10 cellular contexts compared by ENCODE assay signal in genomic region chr15:31254431-31255175, GRCh38.
DNase-seq lines count a peak whose midpoint lies in the region; ATAC-seq, FAIRE-seq and TF ChIP-seq lines count a peak whose summit lies in the region.
"Had no signal": no experiment of that assay in that cellular context is flagged by ENCODE, and none has a peak within 500 bp of the region (broad histone marks: within the 10 kb centered on the region; RNA-seq: fewer than 3 reads in every experiment).

No MANE protein-coding gene starts in this region.

- no peak overlapping the region for H3K27ac ChIP-seq in H1 (ENCODE audit: low read depth, low read length)

- H3K9ac ChIP-seq in H1 (replicated peaks in 1 of 4; ENCODE audit: extremely low read depth in 1 of 4, low read depth in 3 of 4, low read length in 3 of 4), result no peak overlapping the region

- no peaks in the 10 kb centered on the region for H3K9me3 ChIP-seq in H1 (ENCODE audit: insufficient read depth in 2 of 2, low read depth in 1 of 2, low read length in 1 of 2)

- H3K36me3 ChIP-seq in H1 (ENCODE audit: control insufficient read depth in 2 of 4, insufficient read depth in 4 of 4, low read length in 3 of 4), result no peaks in the 10 kb centered on the region

- POLR2A ChIA-PET in H1 (lab: Charles Lee; ENCODE audit: partially characterized antibody), result no interaction called here

- H3K14ac ChIP-seq in H1 (ENCODE audit: insufficient read length), result no peak overlapping the region

- H3K4me1 Mint-ChIP-seq in osteocyte (ENCODE audit: unreplicated experiment), result peaks cover 30% of the 10 kb centered on the region
- H3K4me1 Mint-ChIP-seq: neural crest cell had no signal

- H4K8ac ChIP-seq in H1 (ENCODE audit: extremely low read depth, insufficient read depth, low read length), result 0 out of 2 replicates have a peak overlapping the region, but pooled peaks have one; percentile 60

- no peak overlapping the region for H2BK15ac ChIP-seq in H1 (ENCODE audit: low read length)

- no peak for TF ChIP-seq RAD21 in H1 (IDR thresholded peaks at IDR 0.05 in 1 of 2, conservative IDR thresholded peaks at IDR 0.05 in 1 of 2; ENCODE audit: low read depth in 2 of 2, low read length in 2 of 2)

- peak overlapping the region; percentile 93 for H3K27ac Mint-ChIP-seq in osteocyte (ENCODE audit: unreplicated experiment)

- no peak overlapping the region for H2AK5ac ChIP-seq in H1 (ENCODE audit: low read depth, low read length)

- H3K56ac ChIP-seq in H1 (replicated peaks; ENCODE audit: insufficient read length, low read depth, low read length), result no peak overlapping the region

- no peak for TF ChIP-seq POLR2A in H1 (IDR thresholded peaks at IDR 0.05; ENCODE audit: control extremely low read depth in 1 of 2, low read depth in 2 of 2, low read length in 2 of 2)

- TF ChIP-seq CTCF in H1 (IDR thresholded peaks at IDR 0.05; ENCODE audit: control extremely low read depth in 1 of 3, insufficient read depth in 1 of 3, low read depth in 1 of 3, low read length in 3 of 3) (no peak), osteocyte (IDR thresholded peaks at IDR 0.05) (peak; percentile 27)

- no peak overlapping the region for H2BK5ac ChIP-seq in H1 (ENCODE audit: low read depth, low read length)

- H3K4ac ChIP-seq in H1 (replicated peaks; ENCODE audit: insufficient read length, low read depth, low read length), result no peak overlapping the region

- no peaks in the 10 kb centered on the region for H3K4me1 ChIP-seq in H1 (replicated peaks in 1 of 4; ENCODE audit: control insufficient read depth in 3 of 4, insufficient read depth in 4 of 4, low read length in 3 of 4)

- FAIRE-seq in H1 (lab: Jason Lieb, UNC), result no peak

- H3K9me3 Mint-ChIP-seq in osteocyte (ENCODE audit: unreplicated experiment), result peaks cover 10% of the 10 kb centered on the region
- H3K9me3 Mint-ChIP-seq: neural crest cell had no signal

- no peak overlapping the region for H3K18ac ChIP-seq in H1 (ENCODE audit: extremely low read depth, low read length)

- H2BK120ac ChIP-seq in H1 (replicated peaks; ENCODE audit: low read depth, low read length), result no peak overlapping the region

- no peak for ATAC-seq in GM21515 (IDR thresholded peaks at IDR 0.05; ENCODE audit: unreplicated experiment)

- no peaks in the 10 kb centered on the region for H3K23me2 ChIP-seq in H1 (ENCODE audit: low read depth, low read length)

- CTCF ChIA-PET in H1 (lab: Charles Lee; ENCODE audit: partially characterized antibody), result interaction anchor here (1.5 to 1.7 kb wide), 2 partner anchors 50 to 108 kb away, joined by 3 to 4 read pairs; no protein-coding TSS in a partner anchor

- peaks cover 21% of the 10 kb centered on the region for H3K27me3 Mint-ChIP-seq in osteocyte (ENCODE audit: unreplicated experiment)

- H4K20me1 ChIP-seq in H1 (replicated peaks in 1 of 2; ENCODE audit: control insufficient read depth in 1 of 2, insufficient read depth in 2 of 2, low read length in 2 of 2), result no peaks in the 10 kb centered on the region

- H3K36me3 Mint-ChIP-seq in osteocyte (ENCODE audit: unreplicated experiment), result peaks cover 2% of the 10 kb centered on the region

- no peak overlapping the region for H3K4me3 ChIP-seq in H1 (ENCODE audit: extremely low read depth in 1 of 4, insufficient read depth in 2 of 4, low read depth in 3 of 4, low read length in 4 of 4)

- no peaks in the 10 kb centered on the region for H3K79me2 ChIP-seq in H1 (ENCODE audit: control insufficient read depth in 1 of 2, insufficient read depth in 2 of 2, low read length in 2 of 2)

- H3K79me1 ChIP-seq in H1 (ENCODE audit: low read depth, low read length), result no peaks in the 10 kb centered on the region

- DNase-seq in EL (peak; percentile 78), LoVo (ENCODE audit: low spot score) (peak; percentile 86), H1 (ENCODE audit: low read depth in 1 of 2, low spot score in 2 of 2) (no peak), osteocyte (ENCODE audit: extremely low spot score, unreplicated experiment) (no peak), NCI-H1417 treated with DMSO at 0.1 percent for 48 hours (lab: John Stamatoyannopoulos, UW) (no peak), A172 (ENCODE audit: low spot score) (no peak)
- no peak for DNase-seq in activated T-cell treated with anti-CD3 and anti-CD28 coated beads, Interleukin-2, amount 50 U/mL, for 1 hour
- DNase-seq: GDM1 had no signal

- H2BK12ac ChIP-seq in H1 (ENCODE audit: low read depth, low read length), result no peak overlapping the region

- 84% methylated on average over 7 of the region's 7 CpGs; no CpG with 5 or more reads in 1 of the 2 experiments for WGBS in H1 (ENCODE audit: extremely low coverage in 1 of 2, insufficient coverage in 1 of 2, insufficient read length in 1 of 2, insufficient replicate concordance in 2 of 2, low coverage in 1 of 2, low lambda C conversion rate in 2 of 2, missing lambda C conversion rate in 1 of 2), 2 experiments

- H3K4me3 Mint-ChIP-seq in osteocyte (ENCODE audit: unreplicated experiment), result peak overlapping the region; percentile 50
- H3K4me3 Mint-ChIP-seq: neural crest cell had no signal

- TF ChIP-seq EP300 in H1 (IDR thresholded peaks at IDR 0.05; ENCODE audit: borderline replicate concordance in 1 of 2, low read depth in 2 of 2, low read length in 2 of 2), result no peak

- no peaks in the 10 kb centered on the region; a peak in 1 of 7 replicates for H3K27me3 ChIP-seq in H1 (replicated peaks in 1 of 4; ENCODE audit: control insufficient read depth in 3 of 4, extremely low read depth in 1 of 4, insufficient read depth in 3 of 4, low read length in 3 of 4)

- no peak overlapping the region for H4K91ac ChIP-seq in H1 (replicated peaks; ENCODE audit: insufficient read length, low read length)

- H4K5ac ChIP-seq in H1 (ENCODE audit: insufficient read length, low read depth, low read length), result no peak overlapping the region

- H2AFZ ChIP-seq in H1 (ENCODE audit: low read length), result no peak overlapping the region

- H3K23ac ChIP-seq in H1 (ENCODE audit: insufficient read length), result peak overlapping the region; percentile 21

- H3K4me2 ChIP-seq in H1 (ENCODE audit: insufficient read depth in 1 of 2, low read depth in 2 of 2, low read length in 2 of 2), result no peak overlapping the region

- no peak overlapping the region for H2BK20ac ChIP-seq in H1 (ENCODE audit: low read length)

TF ChIP-seq in H1, 55 proteins besides CTCF, POLR2A, EP300 and RAD21:
- no peak for TF ChIP-seq ATF3 (IDR thresholded peaks at IDR 0.05; ENCODE audit: insufficient read depth, low read depth, low read length)
- TF ChIP-seq SIN3A (conservative IDR thresholded peaks at IDR 0.05 in 1 of 2, IDR thresholded peaks at IDR 0.05 in 1 of 2; ENCODE audit: low read depth in 1 of 2, low read length in 2 of 2), result no peak
- no peak for TF ChIP-seq KDM4A (IDR thresholded peaks at IDR 0.05; ENCODE audit: low read depth, low read length, severe bottlenecking)
- TF ChIP-seq ASH2L (IDR thresholded peaks at IDR 0.05; ENCODE audit: low read length), result no peak
- no peak for TF ChIP-seq HDAC6 (IDR thresholded peaks at IDR 0.05; ENCODE audit: low read depth, low read length)
- TF ChIP-seq RXRA (IDR thresholded peaks at IDR 0.05; ENCODE audit: insufficient read depth, low read depth, low read length), result no peak
- TF ChIP-seq RFX5 (IDR thresholded peaks at IDR 0.05; ENCODE audit: borderline replicate concordance, low read depth, low read length), result no peak
- TF ChIP-seq GABPA (IDR thresholded peaks at IDR 0.05; ENCODE audit: borderline replicate concordance, insufficient read depth, low read length), result no peak
- TF ChIP-seq SP4 (IDR thresholded peaks at IDR 0.05; ENCODE audit: low read length), result no peak
- no peak for TF ChIP-seq KDM5A (IDR thresholded peaks at IDR 0.05; ENCODE audit: low read length)
- no peak for TF ChIP-seq JUN (IDR thresholded peaks at IDR 0.05; ENCODE audit: low read depth, low read length)
- no peak for TF ChIP-seq FOSL1 (IDR thresholded peaks at IDR 0.05; ENCODE audit: insufficient read depth, low read depth, low read length)
- TF ChIP-seq POU5F1 (IDR thresholded peaks at IDR 0.05; ENCODE audit: low read depth, low read length), result no peak
- TF ChIP-seq CREB1 (IDR thresholded peaks at IDR 0.05), result no peak
- no peak for TF ChIP-seq SUZ12 (IDR thresholded peaks at IDR 0.05; ENCODE audit: low read length)
- no peak for TF ChIP-seq TAF7 (optimal IDR thresholded peaks at IDR 0.05; ENCODE audit: borderline replicate concordance, low read depth, low read length)
- TF ChIP-seq BRCA1 (IDR thresholded peaks at IDR 0.05; ENCODE audit: low read depth, low read length), result no peak
- TF ChIP-seq SP1 (IDR thresholded peaks at IDR 0.05; ENCODE audit: low read depth, low read length), result no peak
- no peak for TF ChIP-seq E2F6 (IDR thresholded peaks at IDR 0.05)

Comparison
In these comparisons a context has a peak if more than half of its experiments do, and no peak if none do; other contexts are left out.
1. DNase-seq: peak in EL (single experiment) and LoVo (single experiment); none in H1 (0 of 2), osteocyte (single experiment), activated T-cell treated with anti-CD3 and anti-CD28 coated beads, Interleukin-2, amount 50 U/mL, for 1 hour (single experiment), NCI-H1417 treated with DMSO at 0.1 percent for 48 hours (single experiment) and A172 (single experiment).